8 cellular contexts compared by ENCODE assay signal in the genomic region with DNA sequence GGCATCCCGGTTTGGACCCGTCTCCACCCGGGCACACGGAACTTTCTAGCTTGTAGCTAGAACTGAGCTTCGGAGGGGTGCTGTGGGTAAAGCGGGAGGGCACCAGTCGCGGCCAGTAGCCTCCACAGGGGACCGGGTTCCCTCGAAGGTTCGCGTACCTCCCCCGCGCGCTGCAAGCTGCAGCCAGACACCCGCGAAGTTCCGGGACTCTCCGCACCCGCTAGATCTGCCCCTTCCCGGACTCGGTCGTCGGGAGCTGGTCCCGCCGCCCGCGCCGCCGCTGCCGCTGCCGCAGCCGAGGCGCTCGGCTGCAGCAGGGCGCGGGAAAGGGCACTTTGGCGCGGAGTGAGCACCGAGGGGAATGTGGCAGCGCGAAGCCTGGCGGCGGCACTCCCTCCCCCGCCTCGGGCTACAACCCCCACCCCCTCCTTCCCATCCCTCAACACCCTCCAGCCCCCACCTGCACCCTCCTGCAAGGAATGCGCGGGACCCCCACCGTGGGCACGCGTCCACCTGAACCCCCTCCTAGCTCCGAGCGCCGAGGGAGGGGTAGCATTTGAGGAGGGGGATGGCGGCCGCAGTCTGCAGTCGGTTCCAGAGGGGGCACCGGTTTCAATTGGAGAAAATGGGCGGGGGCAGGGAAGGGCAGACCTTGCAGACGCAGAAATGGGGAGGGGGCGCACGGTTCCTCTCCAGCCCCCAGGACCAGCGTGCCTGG. TPM values are rescaled to one million over a fixed set of nuclear protein-coding genes. Genes with fewer than 3 reads are reported as not detected.
DNase-seq lines count a peak whose midpoint lies in the region; ATAC-seq and TF ChIP-seq lines count a peak whose summit lies in the region.

No MANE protein-coding gene starts in this region.

- intact Hi-C loops in left ventricle myocardium superior (cut with micrococcal nuclease) = no loop called here

- peak; percentile 45 for ATAC-seq in left ventricle myocardium superior
- ATAC-seq in GM18520 (IDR thresholded peaks at IDR 0.05; ENCODE audit: unreplicated experiment) = no peak
- no peak for ATAC-seq in GM19395 (IDR thresholded peaks at IDR 0.05; ENCODE audit: unreplicated experiment)

- H3K27me3 ChIP-seq in Peyer's patch = peaks cover 0 to 35% of the 10 kb centered on the region in 2 donors

- DNase-seq in DMS153 (lab: John Stamatoyannopoulos, UW) (peak; percentile 17), DMS153 treated with DMSO at 0.1 percent for 48 hours (lab: John Stamatoyannopoulos, UW; ENCODE audit: unreplicated experiment) (no peak), Peyer's patch (no peak), left ventricle myocardium superior (no peak), NCI-H128 (lab: John Stamatoyannopoulos, UW; ENCODE audit: unreplicated experiment) (no peak)

- no peaks in the 10 kb centered on the region for H3K36me3 ChIP-seq in Peyer's patch

- no peak overlapping the region for H3K27ac ChIP-seq in Peyer's patch
- H3K27ac ChIP-seq in skin epidermis = peak overlapping the region in 3 of 21 experiments; percentile 26 to 55 (median 52)

- no peak for TF ChIP-seq CTCF in Peyer's patch (IDR thresholded peaks at IDR 0.05)

- H3K4me3 ChIP-seq in Peyer's patch (peak overlapping the region in 3 of 4 donors; percentile 20 to 42 (median 36)), skin epidermis (peak overlapping the region; percentile 14 to 39 (median 30))

- no peaks in the 10 kb centered on the region for H3K9me3 ChIP-seq in Peyer's patch

- no peak for TF ChIP-seq POLR2A in Peyer's patch (IDR thresholded peaks at IDR 0.05)

- peaks cover 0 to 31% (median 0%) of the 10 kb centered on the region in 4 donors for H3K4me1 ChIP-seq in Peyer's patch

RNA-seq across cellular contexts. Expression of a gene that starts 1.1 kb away (rescaled TPM):
- total RNA-seq in Peyer's patch (1 to 10 TPM in 1 of 4 donors, under 1 TPM in 3; under 0.01 to 1.2 (median 0.70) TPM), left ventricle myocardium superior (0.22 TPM)

RNA-seq across cellular contexts. Expression of a gene that starts 12.8 kb away (rescaled TPM):
- not detected for total RNA-seq in Peyer's patch
- not detected for total RNA-seq in left ventricle myocardium superior
